In genomic region chr5:81965510-81965909, GRCh38 we compare ENCODE assay signal across 21 cellular contexts. TPM values are rescaled to one million over a fixed set of nuclear protein-coding genes. Genes with fewer than 3 reads are reported as not detected.
DNase-seq lines count a peak whose midpoint lies in the region; ATAC-seq and TF ChIP-seq lines count a peak whose summit lies in the region.
"Had no signal": no experiment of that assay in that cellular context is flagged by ENCODE, and none has a peak within 500 bp of the region (broad histone marks: within the 10 kb centered on the region; RNA-seq: fewer than 3 reads in every experiment).

No MANE protein-coding gene starts in this region.

- H3K4me1 Mint-ChIP-seq in activated naive CD8-positive, alpha-beta T cell treated with anti-CD3 and anti-CD28 coated beads for 36 hours: no peaks in the 10 kb centered on the region

- H3K79me2 ChIP-seq in mammary epithelial cell (ENCODE audit: insufficient read depth, low read length) (no peaks in the 10 kb centered on the region), trophoblast cell (ENCODE audit: control insufficient read depth, insufficient read depth, low read length, poor library complexity) (no peaks in the 10 kb centered on the region)

- no peak overlapping the region for H3K4me3 ChIP-seq in mammary epithelial cell (replicated peaks in 1 of 3; ENCODE audit: insufficient read depth in 1 of 3, low read depth in 2 of 3, low read length in 3 of 3)
- H3K4me3 ChIP-seq in breast epithelium: no peak overlapping the region
- no peak overlapping the region for H3K4me3 ChIP-seq in epithelial cell of esophagus (ENCODE audit: low read length)
- H3K4me3 ChIP-seq in trophoblast cell (ENCODE audit: low read depth, low read length): no peak overlapping the region
- H3K4me3 ChIP-seq: BLaER1 treated with 17β-estradiol and CSF1 and Interleukin-3, amounts not matched to agents 10 nM and 100 nM; PC-9; SJSA1 had no signal

- H4K12ac ChIP-seq in trophoblast cell (ENCODE audit: low read depth, low read length): no peak overlapping the region

- H2AFZ ChIP-seq in mammary epithelial cell (ENCODE audit: low read depth, low read length) (no peak overlapping the region), trophoblast cell (ENCODE audit: insufficient read depth, low read length, poor library complexity) (no peak overlapping the region)
- H2AFZ ChIP-seq: PC-9 had no signal

- H3K27ac ChIP-seq in mammary epithelial cell (ENCODE audit: insufficient read depth, low read depth, low read length) (no peak overlapping the region), breast epithelium (no peak overlapping the region), trophoblast cell (ENCODE audit: low read depth, low read length) (no peak overlapping the region)
- H3K27ac ChIP-seq: BLaER1 treated with 17β-estradiol and CSF1 and Interleukin-3, amounts not matched to agents 10 nM and 100 nM; PC-9; SJSA1 had no signal

- no peak overlapping the region for H3K14ac ChIP-seq in trophoblast cell (ENCODE audit: low read length)

- no peaks in the 10 kb centered on the region for H4K20me1 ChIP-seq in mammary epithelial cell (ENCODE audit: insufficient read depth, low read length)
- H4K20me1 ChIP-seq: BLaER1 treated with 17β-estradiol and CSF1 and Interleukin-3, amounts not matched to agents 10 nM and 100 nM had no signal

- whole genome bisulfite sequencing in mammary epithelial cell (ENCODE audit: low coverage, missing lambda C conversion rate): 64% methylated on average over 1 of the region's 1 CpG
- WGBS in trophoblast cell (ENCODE audit: extremely low coverage, insufficient coverage, insufficient read length): no CpG with 5 or more reads among the region's 1 CpG

- intact Hi-C loops in mammary epithelial cell (cut with micrococcal nuclease): no loop called here
- intact Hi-C loops in breast epithelium (cut with DNase I; ENCODE audit: low total_unique reads): no loop called here

- DNase-seq in mammary epithelial cell (peak; percentile 17), breast epithelium (ENCODE audit: low spot score in 2 of 2) (no peak), RKO (ENCODE audit: low spot score) (peak; percentile 23), epithelial cell of esophagus (ENCODE audit: low read depth) (peak; percentile 11), trophoblast cell (peak; percentile 26 to 60), NCI-H1694 treated with DMSO at 0.1 percent for 48 hours (lab: John Stamatoyannopoulos, UW) (no peak)
- DNase-seq in activated naive CD4-positive, alpha-beta T cell treated with anti-CD3 and anti-CD28 coated beads, Interleukin-2, amount 50 U/mL, for 72 hours (ENCODE audit: low spot score in 2 of 2): no peak
- no peak for DNase-seq in activated naive CD8-positive, alpha-beta T cell treated with anti-CD3 and anti-CD28 coated beads for 36 hours
- DNase-seq: Calu3; CD8-positive, alpha-beta T cell; GOT3; KG1; NCI-H1417 treated with DMSO at 0.1 percent for 48 hours; NCI-H2029; NCI-H2171; NCI-H774; PC-9 had no signal

- H3K9ac ChIP-seq in mammary epithelial cell (ENCODE audit: insufficient read depth, low read length) (no peak overlapping the region), trophoblast cell (ENCODE audit: low read length) (no peak overlapping the region)
- H3K9ac ChIP-seq: BLaER1 treated with 17β-estradiol and CSF1 and Interleukin-3, amounts not matched to agents 10 nM and 100 nM had no signal

- H3K27me3 ChIP-seq in mammary epithelial cell (ENCODE audit: insufficient read depth, low read length): no peaks in the 10 kb centered on the region
- no peaks in the 10 kb centered on the region for H3K27me3 ChIP-seq in breast epithelium
- no peaks in the 10 kb centered on the region for H3K27me3 ChIP-seq in trophoblast cell (ENCODE audit: insufficient read depth, low read length)
- H3K27me3 ChIP-seq: BLaER1 treated with 17β-estradiol and CSF1 and Interleukin-3, amounts not matched to agents 10 nM and 100 nM; SJSA1 had no signal

- no peak overlapping the region for H2BK5ac ChIP-seq in trophoblast cell (ENCODE audit: low read depth, low read length, poor library complexity)

- no peak overlapping the region for H4K8ac ChIP-seq in trophoblast cell (ENCODE audit: low read depth, low read length)

- H3K4me3 Mint-ChIP-seq in activated naive CD8-positive, alpha-beta T cell treated with anti-CD3 and anti-CD28 coated beads for 36 hours: no peak overlapping the region
- H3K4me3 Mint-ChIP-seq: CD8-positive, alpha-beta T cell had no signal

- no peaks in the 10 kb centered on the region for H3K27me3 Mint-ChIP-seq in activated naive CD8-positive, alpha-beta T cell treated with anti-CD3 and anti-CD28 coated beads for 36 hours

- H3K27ac Mint-ChIP-seq in activated naive CD4-positive, alpha-beta T cell treated with anti-CD3 and anti-CD28 coated beads, Interleukin-2, amount 50 U/mL, for 72 hours: no peak overlapping the region
- H3K27ac Mint-ChIP-seq in activated naive CD8-positive, alpha-beta T cell treated with anti-CD3 and anti-CD28 coated beads for 36 hours: no peak overlapping the region
- H3K27ac Mint-ChIP-seq: CD8-positive, alpha-beta T cell had no signal

- H4K91ac ChIP-seq in trophoblast cell (ENCODE audit: low read depth, low read length): no peak overlapping the region

- ATAC-seq in activated naive CD4-positive, alpha-beta T cell treated with anti-CD3 and anti-CD28 coated beads, Interleukin-2, amount 50 U/mL, for 72 hours: no peak
- ATAC-seq: CD8-positive, alpha-beta T cell; HCT116; HepG2 had no signal

- H3K9me3 ChIP-seq in mammary epithelial cell (replicated peaks; ENCODE audit: insufficient read depth, low read length): no peaks in the 10 kb centered on the region
- no peaks in the 10 kb centered on the region for H3K9me3 ChIP-seq in breast epithelium
- H3K9me3 ChIP-seq in trophoblast cell (ENCODE audit: insufficient read depth, low read depth, low read length): no peaks in the 10 kb centered on the region
- H3K9me3 ChIP-seq: BLaER1 treated with 17β-estradiol and CSF1 and Interleukin-3, amounts not matched to agents 10 nM and 100 nM; SJSA1 had no signal

- H3K9me3 Mint-ChIP-seq in activated naive CD4-positive, alpha-beta T cell treated with anti-CD3 and anti-CD28 coated beads, Interleukin-2, amount 50 U/mL, for 72 hours: no peaks in the 10 kb centered on the region
- H3K9me3 Mint-ChIP-seq in activated naive CD8-positive, alpha-beta T cell treated with anti-CD3 and anti-CD28 coated beads for 36 hours: no peaks in the 10 kb centered on the region
- H3K9me3 Mint-ChIP-seq: CD8-positive, alpha-beta T cell had no signal

- H3K36me3 ChIP-seq in mammary epithelial cell (ENCODE audit: insufficient read depth, low read length) (no peaks in the 10 kb centered on the region), breast epithelium (no peaks in the 10 kb centered on the region), trophoblast cell (ENCODE audit: control insufficient read depth in 1 of 2, insufficient read depth in 2 of 2, low read length in 2 of 2) (no peaks in the 10 kb centered on the region)
- H3K36me3 ChIP-seq: BLaER1 treated with 17β-estradiol and CSF1 and Interleukin-3, amounts not matched to agents 10 nM and 100 nM; SJSA1 had no signal

- no peaks in the 10 kb centered on the region for H3K36me3 Mint-ChIP-seq in activated naive CD4-positive, alpha-beta T cell treated with anti-CD3 and anti-CD28 coated beads, Interleukin-2, amount 50 U/mL, for 72 hours
- H3K36me3 Mint-ChIP-seq in activated naive CD8-positive, alpha-beta T cell treated with anti-CD3 and anti-CD28 coated beads for 36 hours: no peaks in the 10 kb centered on the region
- H3K36me3 Mint-ChIP-seq: CD8-positive, alpha-beta T cell had no signal

- BruUV-seq in mammary epithelial cell (replicated peaks; lab: Mats Ljungman, UMichigan): no TSS peak

- peaks cover 2% of the 10 kb centered on the region for H3K79me1 ChIP-seq in trophoblast cell (ENCODE audit: low read length)

- dilution Hi-C loops in mammary epithelial cell (cut with HindIII; ENCODE audit: low sequenced_read_pairs): no loop called here

- no peak overlapping the region for H3K4ac ChIP-seq in trophoblast cell (ENCODE audit: low read depth, low read length)

- CTCF ChIA-PET in mammary epithelial cell (lab: Charles Lee; ENCODE audit: low non-redundant PET): no interaction called here

- H2BK12ac ChIP-seq in trophoblast cell (ENCODE audit: low read length): no peak overlapping the region

- no peak overlapping the region for H3K23ac ChIP-seq in trophoblast cell (ENCODE audit: low read length)

- H2BK120ac ChIP-seq in trophoblast cell (ENCODE audit: insufficient read depth, low read length, poor library complexity): no peak overlapping the region

- H3K4me1 ChIP-seq in mammary epithelial cell (ENCODE audit: insufficient read depth, low read length) (no peaks in the 10 kb centered on the region), breast epithelium (no peaks in the 10 kb centered on the region), trophoblast cell (ENCODE audit: control insufficient read depth in 1 of 2, insufficient read depth in 2 of 2, low read length in 2 of 2) (peaks cover 0 to 6% of the 10 kb centered on the region in 2 experiments)
- H3K4me1 ChIP-seq: SJSA1 had no signal

- TF ChIP-seq POLR2A in breast epithelium (IDR thresholded peaks at IDR 0.05): no peak

- no peak overlapping the region for H3K18ac ChIP-seq in trophoblast cell (ENCODE audit: low read length)

- TF ChIP-seq CTCF in mammary epithelial cell (conservative IDR thresholded peaks at IDR 0.05 in 1 of 2, IDR thresholded peaks at IDR 0.05 in 1 of 2; ENCODE audit: extremely low read depth in 1 of 2, insufficient read depth in 1 of 2, low read depth in 1 of 2, low read length in 2 of 2) (no peak), breast epithelium (IDR thresholded peaks at IDR 0.05) (no peak), epithelial cell of esophagus (IDR thresholded peaks at IDR 0.05; ENCODE audit: insufficient read depth, low read depth, low read length, missing control alignments) (no peak)

- H2AK5ac ChIP-seq in trophoblast cell (ENCODE audit: low read length): no peak overlapping the region

- H3K4me2 ChIP-seq in mammary epithelial cell (ENCODE audit: insufficient read depth, low read depth, low read length) (no peak overlapping the region), trophoblast cell (ENCODE audit: low read length) (no peak overlapping the region)
- H3K4me2 ChIP-seq: BLaER1 treated with 17β-estradiol and CSF1 and Interleukin-3, amounts not matched to agents 10 nM and 100 nM; PC-9 had no signal

- in situ Hi-C loops in mammary epithelial cell (cut with MboI; ENCODE audit: low sequenced_read_pairs in 2 of 2): no loop called here

RNA-seq across cellular contexts. Expression of gene ATG10, which starts 6.3 kb away (rescaled TPM):
- total RNA-seq in mammary epithelial cell (10 to 100 TPM in 1 of 2 donors, 1 to 10 TPM in 1; 7.2 to 12.2 TPM), breast epithelium (1 to 10 TPM; 5.2 to 9.2 (median 6.6) TPM)
- polyA plus RNA-seq in mammary epithelial cell: 3.7 TPM
- polyA minus RNA-seq in mammary epithelial cell: not detected
- polyA plus RNA-seq in trophoblast cell (2013): 6.5 and 7.6 TPM in 2 replicates
- total RNA-seq in activated naive CD4-positive, alpha-beta T cell treated with anti-CD3 and anti-CD28 coated beads, Interleukin-2, amount 50 U/mL, for 72 hours: 1 to 10 TPM; 4.5 to 7.3 TPM
- total RNA-seq in activated naive CD8-positive, alpha-beta T cell treated with anti-CD3 and anti-CD28 coated beads for 36 hours: 10 to 100 TPM in 1 of 2 experiments, 1 to 10 TPM in 1; 9.3 to 10.7 TPM

Comparison
In these comparisons a context has a peak if more than half of its experiments do, and no peak if none do; other contexts are left out.
1. DNase-seq: peak in mammary epithelial cell (single experiment), RKO (single experiment), epithelial cell of esophagus (single experiment) and trophoblast cell (2 of 2); none in breast epithelium (0 of 2), activated naive CD4-positive, alpha-beta T cell treated with anti-CD3 and anti-CD28 coated beads, Interleukin-2, amount 50 U/mL, for 72 hours (0 of 2), activated naive CD8-positive, alpha-beta T cell treated with anti-CD3 and anti-CD28 coated beads for 36 hours (single experiment) and NCI-H1694 treated with DMSO at 0.1 percent for 48 hours (single experiment).